8 cellular contexts compared by ENCODE assay signal in genomic region chr18:37322497-37323035, GRCh38.
DNase-seq lines count a peak whose midpoint lies in the region; TF ChIP-seq lines count a peak whose summit lies in the region.

No MANE protein-coding gene starts in this region.

- CTCF ChIA-PET in AG04450 (lab: Charles Lee): interaction anchor here (0.6 to 2.2 kb wide), 8 partner anchors 9 to 923 kb away, joined by 3 to 8 read pairs (median 4); no protein-coding TSS in a partner anchor

- H3K9me3 ChIP-seq in AG04450 (ENCODE audit: control insufficient read depth, insufficient read depth, low read length): no peaks in the 10 kb centered on the region

- H3K27me3 Mint-ChIP-seq in activated naive CD8-positive, alpha-beta T cell treated with anti-CD3 and anti-CD28 coated beads for 36 hours: peaks cover 4% of the 10 kb centered on the region

- no peaks in the 10 kb centered on the region for H3K36me3 Mint-ChIP-seq in activated naive CD8-positive, alpha-beta T cell treated with anti-CD3 and anti-CD28 coated beads for 36 hours

- DNase-seq in AG04450 (ENCODE audit: low read depth, low spot score) (no peak), GM04504 (ENCODE audit: low read depth) (peak; percentile 20), H4 (ENCODE audit: low spot score) (peak; percentile 31), LNCaP clone FGC (ENCODE audit: low read depth) (no peak), hepatic stellate cell (ENCODE audit: low spot score) (peak; percentile 63), superior temporal gyrus (ENCODE audit: extremely low spot score) (peak; percentile 76), T-helper 1 cell (no peak)
- DNase-seq in activated naive CD8-positive, alpha-beta T cell treated with anti-CD3 and anti-CD28 coated beads for 36 hours: peak; percentile 17

- TF ChIP-seq CTCF in AG04450 (IDR thresholded peaks at IDR 0.05; ENCODE audit: low read depth, low read length) (peak; percentile 80), LNCaP clone FGC (IDR thresholded peaks at IDR 0.05; ENCODE audit: control insufficient read depth, extremely low read depth, insufficient read depth) (peak; percentile 82)

- POLR2A ChIA-PET in AG04450 (lab: Yijun Ruan, JAX): no interaction called here

- peaks cover 19% of the 10 kb centered on the region for H3K27me3 ChIP-seq in AG04450 (ENCODE audit: control insufficient read depth, insufficient read depth, low read length)

- no peak overlapping the region for H3K27ac Mint-ChIP-seq in activated naive CD8-positive, alpha-beta T cell treated with anti-CD3 and anti-CD28 coated beads for 36 hours

- H3K4me3 Mint-ChIP-seq in activated naive CD8-positive, alpha-beta T cell treated with anti-CD3 and anti-CD28 coated beads for 36 hours: no peak overlapping the region

- H3K9me3 Mint-ChIP-seq in activated naive CD8-positive, alpha-beta T cell treated with anti-CD3 and anti-CD28 coated beads for 36 hours: no peaks in the 10 kb centered on the region

- H3K4me3 ChIP-seq in AG04450 (ENCODE audit: low read depth, low read length) (no peak overlapping the region), LNCaP clone FGC (ENCODE audit: low read depth, low read length) (no peak overlapping the region)

- H3K27ac ChIP-seq in AG04450 (ENCODE audit: low read depth, low read length): no peak overlapping the region

- no peaks in the 10 kb centered on the region for H3K4me1 Mint-ChIP-seq in activated naive CD8-positive, alpha-beta T cell treated with anti-CD3 and anti-CD28 coated beads for 36 hours

Comparison
In these comparisons a context has a peak if more than half of its experiments do, and no peak if none do; other contexts are left out.
1. DNase-seq: peak in GM04504 (single experiment), H4 (single experiment), activated naive CD8-positive, alpha-beta T cell treated with anti-CD3 and anti-CD28 coated beads for 36 hours (single experiment), hepatic stellate cell (single experiment) and superior temporal gyrus (single experiment); none in AG04450 (single experiment), LNCaP clone FGC (single experiment) and T-helper 1 cell (0 of 5).